1 cellular context compared by ENCODE assay signal in the genomic region with DNA sequence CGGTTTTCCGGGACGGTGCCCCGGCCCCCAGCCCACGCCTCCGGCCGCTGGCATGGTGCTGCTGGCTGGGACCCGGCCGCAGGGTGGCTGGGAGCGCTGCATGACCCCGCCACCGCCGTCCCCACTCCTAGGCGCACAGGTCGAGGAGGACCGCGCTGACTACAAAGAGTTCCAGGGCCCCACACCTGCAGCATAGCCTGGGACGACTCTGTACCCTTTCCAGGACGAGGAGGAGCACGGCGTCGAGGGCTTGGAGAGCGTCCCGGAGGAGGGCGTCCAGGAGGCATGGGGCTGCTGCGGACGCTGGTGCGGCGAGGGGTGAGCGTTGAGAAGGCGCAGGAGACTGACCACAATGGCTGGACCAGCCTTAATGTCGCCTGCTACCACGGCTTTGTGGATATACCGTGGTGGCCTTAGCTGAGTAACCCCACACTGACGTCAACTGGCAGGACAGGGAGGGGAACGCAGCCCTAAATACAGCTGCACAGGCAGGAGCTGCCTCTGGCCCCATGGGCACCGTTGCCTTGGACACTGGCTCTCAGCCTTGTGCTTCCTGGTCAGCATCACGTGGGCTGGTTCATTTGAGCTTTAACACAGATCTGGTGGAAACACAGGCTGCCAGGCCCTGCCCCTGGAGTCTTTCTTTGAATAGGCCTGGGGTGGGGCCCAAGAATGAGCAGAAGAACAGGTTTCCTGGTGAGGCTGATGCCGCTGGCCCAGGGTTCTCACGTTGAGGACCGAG.
TF ChIP-seq lines count a peak whose summit lies in the region.

No MANE protein-coding gene starts in this region.

TF ChIP-seq in HCT116, 20 proteins besides CTCF, POLR2A, EP300 and RAD21 (continued from another document):
- TF ChIP-seq, protein P1, sequence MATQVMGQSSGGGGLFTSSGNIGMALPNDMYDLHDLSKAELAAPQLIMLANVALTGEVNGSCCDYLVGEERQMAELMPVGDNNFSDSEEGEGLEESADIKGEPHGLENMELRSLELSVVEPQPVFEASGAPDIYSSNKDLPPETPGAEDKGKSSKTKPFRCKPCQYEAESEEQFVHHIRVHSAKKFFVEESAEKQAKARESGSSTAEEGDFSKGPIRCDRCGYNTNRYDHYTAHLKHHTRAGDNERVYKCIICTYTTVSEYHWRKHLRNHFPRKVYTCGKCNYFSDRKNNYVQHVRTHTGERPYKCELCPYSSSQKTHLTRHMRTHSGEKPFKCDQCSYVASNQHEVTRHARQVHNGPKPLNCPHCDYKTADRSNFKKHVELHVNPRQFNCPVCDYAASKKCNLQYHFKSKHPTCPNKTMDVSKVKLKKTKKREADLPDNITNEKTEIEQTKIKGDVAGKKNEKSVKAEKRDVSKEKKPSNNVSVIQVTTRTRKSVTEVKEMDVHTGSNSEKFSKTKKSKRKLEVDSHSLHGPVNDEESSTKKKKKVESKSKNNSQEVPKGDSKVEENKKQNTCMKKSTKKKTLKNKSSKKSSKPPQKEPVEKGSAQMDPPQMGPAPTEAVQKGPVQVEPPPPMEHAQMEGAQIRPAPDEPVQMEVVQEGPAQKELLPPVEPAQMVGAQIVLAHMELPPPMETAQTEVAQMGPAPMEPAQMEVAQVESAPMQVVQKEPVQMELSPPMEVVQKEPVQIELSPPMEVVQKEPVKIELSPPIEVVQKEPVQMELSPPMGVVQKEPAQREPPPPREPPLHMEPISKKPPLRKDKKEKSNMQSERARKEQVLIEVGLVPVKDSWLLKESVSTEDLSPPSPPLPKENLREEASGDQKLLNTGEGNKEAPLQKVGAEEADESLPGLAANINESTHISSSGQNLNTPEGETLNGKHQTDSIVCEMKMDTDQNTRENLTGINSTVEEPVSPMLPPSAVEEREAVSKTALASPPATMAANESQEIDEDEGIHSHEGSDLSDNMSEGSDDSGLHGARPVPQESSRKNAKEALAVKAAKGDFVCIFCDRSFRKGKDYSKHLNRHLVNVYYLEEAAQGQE (IDR thresholded peaks at IDR 0.05; ENCODE audit: low read depth) = no peak
- TF ChIP-seq CEBPB (IDR thresholded peaks at IDR 0.05; ENCODE audit: low read depth) (no peak), EZH2 (IDR thresholded peaks at IDR 0.05) (no peak), ZNF274 (IDR thresholded peaks at IDR 0.05; ENCODE audit: low read depth, low read length) (no peak), EZH2phosphoT487 (IDR thresholded peaks at IDR 0.05; ENCODE audit: borderline replicate concordance) (no peak), JUND (IDR thresholded peaks at IDR 0.05) (no peak), CBX3 (IDR thresholded peaks at IDR 0.05; ENCODE audit: low read depth) (no peak)
